In the genomic region with DNA sequence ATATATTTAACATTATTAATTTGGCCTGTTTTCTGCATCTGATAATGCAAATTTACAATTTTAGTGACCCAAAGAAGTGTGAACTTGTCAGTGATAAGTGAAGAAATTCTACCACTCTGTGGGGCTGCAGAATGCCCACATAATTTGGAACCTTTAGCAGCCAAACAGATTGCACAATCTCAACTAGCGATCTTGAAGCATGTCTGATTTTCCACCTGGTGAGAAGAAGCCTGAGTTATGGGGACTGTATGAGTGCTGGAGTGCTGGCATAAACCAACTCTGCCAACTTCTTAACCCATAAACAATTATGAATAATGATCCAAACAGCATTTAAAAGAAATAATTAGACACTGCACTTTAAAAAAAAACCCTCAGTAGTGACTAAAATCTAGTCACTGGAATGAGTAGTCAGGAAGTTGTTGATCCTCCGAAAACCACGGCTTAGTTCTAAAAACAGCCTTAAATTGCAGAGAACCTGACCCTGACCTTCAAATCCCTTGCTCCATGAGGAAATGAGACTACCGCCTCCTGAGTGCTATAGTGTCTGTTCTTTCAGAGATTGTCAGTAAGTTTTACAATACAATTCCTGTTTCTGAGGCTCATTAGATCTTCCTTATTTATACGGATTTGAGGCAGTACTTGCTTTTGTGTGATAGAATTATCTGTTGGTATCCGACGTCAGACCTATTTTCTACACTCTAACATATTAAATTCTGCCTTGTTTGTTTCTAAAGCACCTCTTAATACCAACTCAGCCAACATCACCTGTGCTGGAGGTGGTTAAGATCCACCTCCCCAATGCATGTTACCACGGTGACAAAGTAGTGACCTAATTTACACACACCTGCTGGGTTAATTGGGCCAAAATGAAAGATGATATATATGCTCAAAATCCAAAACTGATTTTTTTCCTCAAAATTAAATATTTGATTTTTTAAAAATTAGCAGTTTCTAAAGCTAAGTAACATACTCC, we compare ENCODE assay signal across 8 cellular contexts.
DNase-seq lines count a peak whose midpoint lies in the region; ATAC-seq and TF ChIP-seq lines count a peak whose summit lies in the region.

No MANE protein-coding gene starts in this region.

- peaks cover 14% of the 10 kb centered on the region for H3K4me1 Mint-ChIP-seq in CD14-positive monocyte

- no peaks in the 10 kb centered on the region for H3K27me3 Mint-ChIP-seq in CD14-positive monocyte (ENCODE audit: low read depth in 3 of 3)

- no peak for TF ChIP-seq CTCF in CD14-positive monocyte (IDR thresholded peaks at IDR 0.05)

- intact Hi-C loops in CD14-positive monocyte (cut with micrococcal nuclease): no loop called here

- no peak overlapping the region for H3K27ac Mint-ChIP-seq in CD14-positive monocyte

- ATAC-seq in GM18868 (IDR thresholded peaks at IDR 0.05; ENCODE audit: unreplicated experiment) (peak; percentile 70), HG02763 (IDR thresholded peaks at IDR 0.05; ENCODE audit: unreplicated experiment) (peak; percentile 69)

- peaks cover 0 to 2% (median 0%) of the 10 kb centered on the region in 7 donors for H3K9me3 Mint-ChIP-seq in CD14-positive monocyte

- DNase-seq in NCI-H1930 (lab: John Stamatoyannopoulos, UW) (peak; percentile 55 to 73), dermis blood vessel endothelial cell (peak; percentile 20), retina (no peak), CD14-positive monocyte (ENCODE audit: low spot score) (no peak), AML-193 (lab: John Stamatoyannopoulos, UW) (no peak)

- peak overlapping the region; percentile 62 for H3K27ac ChIP-seq in temporal lobe (ENCODE audit: low read depth, low read length)

- no peaks in the 10 kb centered on the region for H3K36me3 Mint-ChIP-seq in CD14-positive monocyte

- no peak overlapping the region for H3K4me3 Mint-ChIP-seq in CD14-positive monocyte

Comparison
In these comparisons a context has a peak if more than half of its experiments do, and no peak if none do; other contexts are left out.
1. DNase-seq: peak in NCI-H1930 (2 of 2) and dermis blood vessel endothelial cell (single experiment); none in retina (single experiment), CD14-positive monocyte (single experiment) and AML-193 (0 of 2).